In the genomic region with DNA sequence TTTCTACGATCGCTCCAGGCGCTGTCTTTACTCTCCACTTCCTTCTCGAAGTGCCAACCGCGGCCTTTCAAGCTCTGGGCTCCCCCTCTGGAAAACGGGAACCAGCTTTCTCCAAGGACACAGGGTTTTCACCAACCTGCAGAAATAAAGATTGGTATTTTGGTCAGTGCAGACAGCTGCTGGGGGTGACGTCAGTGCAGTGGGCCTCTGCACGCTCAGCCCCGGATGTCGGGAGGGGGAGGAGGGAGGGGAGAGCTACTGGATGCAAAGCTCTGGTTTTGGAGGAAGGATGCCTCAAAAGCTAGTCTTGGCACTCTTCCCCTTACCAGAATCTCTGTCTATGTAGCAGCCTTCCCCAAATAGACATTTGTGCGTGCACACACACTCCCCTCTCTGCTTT, we compare ENCODE assay signal across 8 cellular contexts. TPM values are rescaled to one million over a fixed set of nuclear protein-coding genes. Genes with fewer than 3 reads are reported as not detected.
DNase-seq lines count a peak whose midpoint lies in the region; ATAC-seq and TF ChIP-seq lines count a peak whose summit lies in the region.

No MANE protein-coding gene starts in this region.

- DNase-seq in AG20443 (ENCODE audit: low spot score) (peak; percentile 92), PC-3 (peak; percentile 54), cardiac fibroblast (ENCODE audit: low read depth in 2 of 2) (peak; percentile 61 to 80), neuronal stem cell (ENCODE audit: low spot score) (no peak), SKM-1 (lab: John Stamatoyannopoulos, UW; ENCODE audit: unreplicated experiment) (no peak)
- no peak for DNase-seq in NK-92 treated with Interleukin-12 subunit alpha and Interleukin-12 subunit beta, amount 100 ng/mL, for 24 hours (lab: John Stamatoyannopoulos, UW)

- H2AFZ ChIP-seq in PC-3 (ENCODE audit: low read length) (peak overlapping the region; percentile 21; the same call in 1 of the 2 replicates), neuronal stem cell (ENCODE audit: low read length) (peak overlapping the region; percentile 75)

- no peak overlapping the region for H3K4ac ChIP-seq in neuronal stem cell (ENCODE audit: low read length)

- POLR2A ChIA-PET in PC-3 (lab: Charles Lee; ENCODE audit: unreplicated experiment) = interaction anchor here (0.6 kb wide), 1 partner anchor 9 kb away, joined by 3 read pairs; no protein-coding TSS in a partner anchor

- peak; percentile 57 for ATAC-seq in GM18519 (IDR thresholded peaks at IDR 0.05; ENCODE audit: low FRiP score, unreplicated experiment)
- ATAC-seq in HG02973 (IDR thresholded peaks at IDR 0.05; ENCODE audit: unreplicated experiment) = peak; percentile 88
- ATAC-seq in PC-3 = peak; percentile 58

- BruUV-seq in PC-3 (replicated peaks; lab: Mats Ljungman, UMichigan) = no TSS peak

- TF ChIP-seq CTCF in PC-3 (conservative IDR thresholded peaks at IDR 0.05; ENCODE audit: low read depth, low read length) (no peak), cardiac fibroblast (IDR thresholded peaks at IDR 0.05; ENCODE audit: low read depth, low read length) (no peak)

- no peak overlapping the region for H2AK5ac ChIP-seq in neuronal stem cell (ENCODE audit: low read depth, low read length)

- H3K27me3 ChIP-seq in PC-3 (ENCODE audit: low read length) (no peaks in the 10 kb centered on the region), neuronal stem cell (ENCODE audit: control insufficient read depth in 3 of 3, insufficient read depth in 3 of 3, low read depth in 1 of 3, low read length in 3 of 3) (no peaks in the 10 kb centered on the region)

- H3K9me2 ChIP-seq in PC-3 (replicated peaks; ENCODE audit: low read length) = no peaks in the 10 kb centered on the region

- no peak overlapping the region for H2BK15ac ChIP-seq in neuronal stem cell (ENCODE audit: low read length)

- intact Hi-C loops in PC-3 (cut with micrococcal nuclease) = loop anchor here (5.0 kb wide), 2 partner anchors 56 to 124 kb away; partner anchors contain the start of genes RNFT2 and SPRING1

- no peak overlapping the region for H2BK120ac ChIP-seq in neuronal stem cell (ENCODE audit: low read depth, low read length)

- H2BK12ac ChIP-seq in neuronal stem cell (ENCODE audit: low read length) = no peak overlapping the region

- no peak overlapping the region for H2BK5ac ChIP-seq in neuronal stem cell (ENCODE audit: low read length)

- no peak overlapping the region for H3K18ac ChIP-seq in neuronal stem cell (ENCODE audit: low read length)

- peaks cover 25% of the 10 kb centered on the region for H3K4me1 ChIP-seq in PC-3 (ENCODE audit: insufficient read depth, low read length)
- peaks cover 6 to 33% of the 10 kb centered on the region in 2 donors for H3K4me1 ChIP-seq in neuronal stem cell (ENCODE audit: control insufficient read depth in 2 of 2, insufficient read depth in 1 of 2, low read depth in 1 of 2, low read length in 2 of 2)

- H4K20me1 ChIP-seq in PC-3 (ENCODE audit: low read length) = no peaks in the 10 kb centered on the region

- H3K36me3 ChIP-seq in PC-3 (ENCODE audit: low read depth, low read length) = no peaks in the 10 kb centered on the region
- H3K36me3 ChIP-seq in neuronal stem cell (replicated peaks in 1 of 2; ENCODE audit: control insufficient read depth in 2 of 2, insufficient read depth in 2 of 2, low read length in 2 of 2) = no peaks in the 10 kb centered on the region

- CTCF ChIA-PET in PC-3 (lab: Charles Lee) = no interaction called here

- WGBS in neuronal stem cell (ENCODE audit: extremely low coverage in 2 of 2, insufficient read length in 2 of 2, insufficient replicate concordance in 1 of 2), 2 donors = no CpG with 5 or more reads among the region's 12 CpGs

- no peaks in the 10 kb centered on the region for H3K79me2 ChIP-seq in PC-3 (ENCODE audit: low read length)

- H3K79me1 ChIP-seq in neuronal stem cell (ENCODE audit: low read depth, low read length) = no peaks in the 10 kb centered on the region

- H4K91ac ChIP-seq in neuronal stem cell (ENCODE audit: low read depth, low read length, poor library complexity) = no peak overlapping the region

- H3K14ac ChIP-seq in neuronal stem cell (ENCODE audit: low read length) = no peak overlapping the region

- H3K9ac ChIP-seq in PC-3 (ENCODE audit: low read length) = no peak overlapping the region
- no peak overlapping the region for H3K9ac ChIP-seq in neuronal stem cell (ENCODE audit: low read depth, low read length, poor library complexity)

- H4K8ac ChIP-seq in neuronal stem cell (ENCODE audit: low read depth, low read length) = no peak overlapping the region

- H3K27ac ChIP-seq in PC-3 (ENCODE audit: low read length) (no peak overlapping the region), neuronal stem cell (replicated peaks; ENCODE audit: low read length) (no peak overlapping the region)

- H3K4me2 ChIP-seq in PC-3 (ENCODE audit: low read length) (peak overlapping the region; percentile 56), neuronal stem cell (ENCODE audit: insufficient read depth, low read length, poor library complexity, severe bottlenecking) (no peak overlapping the region)

- no peaks in the 10 kb centered on the region for H3K9me3 ChIP-seq in PC-3 (ENCODE audit: low read length)
- H3K9me3 ChIP-seq in neuronal stem cell (replicated peaks in 1 of 2; ENCODE audit: control insufficient read depth in 2 of 2, insufficient read depth in 1 of 2, low read depth in 1 of 2, low read length in 2 of 2) = no peaks in the 10 kb centered on the region

- no peaks in the 10 kb centered on the region for H3F3A ChIP-seq in PC-3 (ENCODE audit: low read length, unreplicated experiment)

- no peak overlapping the region for H3K23ac ChIP-seq in neuronal stem cell (ENCODE audit: low read depth, low read length, poor library complexity)

- H3K4me3 ChIP-seq in PC-3 (ENCODE audit: low read length) (no peak overlapping the region), cardiac fibroblast (replicated peaks in 1 of 2; ENCODE audit: low read depth in 2 of 2, low read length in 2 of 2) (peak overlapping the region in 1 of 2 donors; percentile 16), neuronal stem cell (ENCODE audit: low read length in 2 of 2) (no peak overlapping the region)

RNA-seq across cellular contexts. Expression of gene HRK, which starts 19.9 kb away (rescaled TPM):
- total RNA-seq in PC-3 (2014; rRNA removed) = 0.33 and 0.58 TPM in 2 replicates
- 0.08 TPM for polyA plus RNA-seq in neuronal stem cell (2013, experiment 1 of 2)
- 0.06 TPM for polyA plus RNA-seq in neuronal stem cell (2013, experiment 2 of 2)

RNA-seq across cellular contexts. Expression of gene FBXW8, which starts 49.4 kb away (rescaled TPM):
- 12.1 and 20.7 TPM in 2 replicates for total RNA-seq in PC-3 (2014; rRNA removed)
- polyA plus RNA-seq in neuronal stem cell (2013, experiment 1 of 2) = 19.9 TPM
- 19.3 TPM for polyA plus RNA-seq in neuronal stem cell (2013, experiment 2 of 2)

Comparison
In these comparisons a context has a peak if more than half of its experiments do, and no peak if none do; other contexts are left out.
1. DNase-seq: peak in AG20443 (single experiment), PC-3 (single experiment) and cardiac fibroblast (2 of 2); none in neuronal stem cell (single experiment), NK-92 treated with Interleukin-12 subunit alpha and Interleukin-12 subunit beta, amount 100 ng/mL, for 24 hours (single experiment) and SKM-1 (single experiment).
2. Peak in every context shown above with its lines, with median percentiles within 50 percentile points of each other: ATAC-seq.